ENCODE assay signal across 3 cellular contexts in the genomic region with DNA sequence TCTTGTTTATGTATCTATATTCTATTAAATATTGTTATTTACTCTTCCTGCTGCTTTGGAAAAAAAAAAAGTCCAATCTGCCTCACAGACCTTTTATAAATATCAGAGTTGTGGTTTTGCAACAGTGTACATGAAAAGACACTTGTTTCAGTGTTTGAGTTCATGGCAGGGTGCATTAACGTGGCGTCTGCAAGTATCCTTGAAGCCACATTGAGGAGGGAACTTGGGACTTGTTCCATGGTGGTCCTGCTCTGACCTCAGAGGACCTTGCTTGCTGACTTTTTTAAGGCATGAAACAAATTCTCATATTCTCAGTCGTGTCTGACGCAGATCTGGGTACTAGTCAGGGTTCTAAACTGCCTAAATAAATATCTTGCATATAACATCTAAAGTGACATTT.
TF ChIP-seq lines count a peak whose summit lies in the region.

No MANE protein-coding gene starts in this region.

TF ChIP-seq in SK-N-SH, 30 proteins besides CTCF, POLR2A, EP300 and RAD21:
- TF ChIP-seq POLR2AphosphoS5 (IDR thresholded peaks at IDR 0.05; ENCODE audit: low read depth, low read length) (peak; percentile 12; the same call in 1 of the 2 replicates), FOXJ3 (CRISPR knock-in tag; IDR thresholded peaks at IDR 0.05) (no peak)

TF ChIP-seq in SK-N-SH treated with all-trans-retinoic acid at 6 μM for 48 hours, 23 proteins besides CTCF, POLR2A, EP300 and RAD21:
- TF ChIP-seq ZFP3 (CRISPR knock-in tag; IDR thresholded peaks at IDR 0.05) = no peak
- no peak for TF ChIP-seq BACH2 (CRISPR knock-in tag; IDR thresholded peaks at IDR 0.05; ENCODE audit: borderline replicate concordance)

TF ChIP-seq in IMR-90, 13 proteins besides CTCF, POLR2A, EP300 and RAD21:
- TF ChIP-seq RCOR1 (IDR thresholded peaks at IDR 0.05; ENCODE audit: insufficient replicate concordance, low read length) = no peak
- TF ChIP-seq FOS (IDR thresholded peaks at IDR 0.05; ENCODE audit: low read depth, low read length) = no peak
- no peak for TF ChIP-seq MAFK (IDR thresholded peaks at IDR 0.05; ENCODE audit: low read depth, low read length)
- no peak for TF ChIP-seq NFE2L2 (IDR thresholded peaks at IDR 0.05; ENCODE audit: low read depth, low read length)
- no peak for TF ChIP-seq CEBPB (IDR thresholded peaks at IDR 0.05; ENCODE audit: low read depth, low read length)
- TF ChIP-seq RFX5 (IDR thresholded peaks at IDR 0.05; ENCODE audit: low read depth, low read length) = no peak
- no peak for TF ChIP-seq SMC3 (IDR thresholded peaks at IDR 0.05; ENCODE audit: low read depth, low read length)
- TF ChIP-seq, protein P1, sequence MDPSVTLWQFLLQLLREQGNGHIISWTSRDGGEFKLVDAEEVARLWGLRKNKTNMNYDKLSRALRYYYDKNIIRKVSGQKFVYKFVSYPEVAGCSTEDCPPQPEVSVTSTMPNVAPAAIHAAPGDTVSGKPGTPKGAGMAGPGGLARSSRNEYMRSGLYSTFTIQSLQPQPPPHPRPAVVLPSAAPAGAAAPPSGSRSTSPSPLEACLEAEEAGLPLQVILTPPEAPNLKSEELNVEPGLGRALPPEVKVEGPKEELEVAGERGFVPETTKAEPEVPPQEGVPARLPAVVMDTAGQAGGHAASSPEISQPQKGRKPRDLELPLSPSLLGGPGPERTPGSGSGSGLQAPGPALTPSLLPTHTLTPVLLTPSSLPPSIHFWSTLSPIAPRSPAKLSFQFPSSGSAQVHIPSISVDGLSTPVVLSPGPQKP (IDR thresholded peaks at IDR 0.05; ENCODE audit: borderline replicate concordance, low read depth, low read length) = no peak
- no peak for TF ChIP-seq BHLHE40 (IDR thresholded peaks at IDR 0.05; ENCODE audit: low read depth, low read length)
- TF ChIP-seq CHD1 (IDR thresholded peaks at IDR 0.05; ENCODE audit: low read depth, low read length) = no peak
- TF ChIP-seq, protein P2, sequence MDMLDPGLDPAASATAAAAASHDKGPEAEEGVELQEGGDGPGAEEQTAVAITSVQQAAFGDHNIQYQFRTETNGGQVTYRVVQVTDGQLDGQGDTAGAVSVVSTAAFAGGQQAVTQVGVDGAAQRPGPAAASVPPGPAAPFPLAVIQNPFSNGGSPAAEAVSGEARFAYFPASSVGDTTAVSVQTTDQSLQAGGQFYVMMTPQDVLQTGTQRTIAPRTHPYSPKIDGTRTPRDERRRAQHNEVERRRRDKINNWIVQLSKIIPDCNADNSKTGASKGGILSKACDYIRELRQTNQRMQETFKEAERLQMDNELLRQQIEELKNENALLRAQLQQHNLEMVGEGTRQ (IDR thresholded peaks at IDR 0.05; ENCODE audit: low read depth, low read length) = no peak
- no peak for TF ChIP-seq MAZ (IDR thresholded peaks at IDR 0.05; ENCODE audit: borderline replicate concordance, low read depth, low read length)
- TF ChIP-seq MXI1 (IDR thresholded peaks at IDR 0.05; ENCODE audit: borderline replicate concordance, low read depth, low read length) = no peak
TF ChIP-seq in IMR-90: peak in this region for 0.
